In genomic region chr3:197249542-197249941, GRCh38 we compare ENCODE assay signal across 18 cellular contexts.
"Had no signal": no experiment of that assay in that cellular context is flagged by ENCODE, and none has a peak within 500 bp of the region (broad histone marks: within the 10 kb centered on the region; RNA-seq: fewer than 3 reads in every experiment).

No MANE protein-coding gene starts in this region.

- DNase-seq: KBM-7, MV-4-11, NCI-H1048, NCI-H1105, NCI-H1436 treated with DMSO at 0.1 percent for 48 hours, NCI-H1694, NCI-H187 treated with DMSO at 0.1 percent for 48 hours, NCI-H2029 treated with DMSO at 0.1 percent for 48 hours, NCI-H2107, NCI-H2227 treated with DMSO at 0.1 percent for 48 hours, NCI-H524, NCI-H526 treated with DMSO at 0.1 percent for 48 hours, NCI-H748 treated with DMSO at 0.1 percent for 48 hours, PC-9, Peyer's patch, SHP77 treated with DMSO at 0.1 percent for 48 hours, SJCRH30 had no signal

- H3K4me3 ChIP-seq: Peyer's patch, SJCRH30 had no signal

- H3K27ac ChIP-seq: PC-9, Peyer's patch, SJCRH30 had no signal

- H3K4me1 ChIP-seq: Peyer's patch, SJCRH30 had no signal

- H3K27me3 ChIP-seq: Peyer's patch, SJCRH30 had no signal

- FAIRE-seq: HepG2 had no signal
